Comparison of ENCODE assay signal across 20 cellular contexts in genomic region chr2:213010106-213010779, GRCh38.
DNase-seq lines count a peak whose midpoint lies in the region; ATAC-seq, FAIRE-seq and TF ChIP-seq lines count a peak whose summit lies in the region.
"Had no signal": no experiment of that assay in that cellular context is flagged by ENCODE, and none has a peak within 500 bp of the region (broad histone marks: within the 10 kb centered on the region; RNA-seq: fewer than 3 reads in every experiment).

No MANE protein-coding gene starts in this region.

- H3F3A ChIP-seq in GM23248 (ENCODE audit: insufficient read depth), result no peaks in the 10 kb centered on the region

- no peaks in the 10 kb centered on the region for H3K9me1 ChIP-seq in endothelial cell of umbilical vein (replicated peaks; ENCODE audit: control insufficient read depth, extremely low read depth, insufficient read depth, low read length)

- H3K27ac ChIP-seq in endothelial cell of umbilical vein (ENCODE audit: insufficient read depth, low read depth, low read length) (no peak overlapping the region), GM23248 (no peak overlapping the region)
- H3K27ac ChIP-seq: heart left ventricle, tibial artery had no signal

- no peak for TF ChIP-seq CTCF in endothelial cell of umbilical vein (IDR thresholded peaks at IDR 0.05; ENCODE audit: extremely low read depth in 1 of 2, insufficient read depth in 1 of 2, low read depth in 1 of 2, low read length in 2 of 2)

- no peak for TF ChIP-seq POLR2A in GM18505 (IDR thresholded peaks at IDR 0.05; ENCODE audit: borderline replicate concordance, extremely low read depth, insufficient read depth, insufficient read length)
- no peak for TF ChIP-seq POLR2A in endothelial cell of umbilical vein (IDR thresholded peaks at IDR 0.05; ENCODE audit: low read depth, low read length)

- H3K27me3 ChIP-seq in endothelial cell of umbilical vein (ENCODE audit: control insufficient read depth in 2 of 2, insufficient read depth in 2 of 2, low read length in 2 of 2) (no peaks in the 10 kb centered on the region), GM23248 (replicated peaks; ENCODE audit: insufficient read depth) (no peaks in the 10 kb centered on the region)
- H3K27me3 ChIP-seq: heart left ventricle, tibial artery had no signal

- no TSS peak for BruUV-seq in endothelial cell of umbilical vein (replicated peaks; lab: Mats Ljungman, UMichigan)

- H3K4me2 ChIP-seq in endothelial cell of umbilical vein (ENCODE audit: insufficient read depth, low read length) (no peak overlapping the region), GM23248 (ENCODE audit: unreplicated experiment) (no peak overlapping the region)

- H3K36me3 ChIP-seq in endothelial cell of umbilical vein (ENCODE audit: control insufficient read depth in 2 of 2, extremely low read depth in 1 of 2, insufficient read depth in 2 of 2, low read length in 2 of 2), result no peaks in the 10 kb centered on the region
- peaks cover 17% of the 10 kb centered on the region; the same call in 1 of the 2 replicates for H3K36me3 ChIP-seq in GM23248 (ENCODE audit: low read depth)

- intact Hi-C loops in endothelial cell of umbilical vein (cut with micrococcal nuclease), result no loop called here

- no peaks in the 10 kb centered on the region for H3K79me2 ChIP-seq in endothelial cell of umbilical vein (ENCODE audit: control insufficient read depth, insufficient read depth, low read length)
- no peaks in the 10 kb centered on the region for H3K79me2 ChIP-seq in GM23248 (ENCODE audit: insufficient read depth)

- no peak overlapping the region for H3K9ac ChIP-seq in endothelial cell of umbilical vein (replicated peaks; ENCODE audit: extremely low read depth, insufficient read depth, low read length)
- H3K9ac ChIP-seq in GM23248, result no peak overlapping the region

- peak; percentile 53 for ATAC-seq in GM18505 (IDR thresholded peaks at IDR 0.05; ENCODE audit: unreplicated experiment)
- ATAC-seq in GM18909 (IDR thresholded peaks at IDR 0.05; ENCODE audit: poor library complexity, unreplicated experiment), result peak; percentile 55
- peak; percentile 60 for ATAC-seq in HG02973 (IDR thresholded peaks at IDR 0.05; ENCODE audit: unreplicated experiment)
- ATAC-seq: heart left ventricle had no signal

- DNase-seq in endothelial cell of umbilical vein (ENCODE audit: low read depth, low spot score), result no peak
- no peak for DNase-seq in hippocampal formation (lab: John Stamatoyannopoulos, UW)
- no peak for DNase-seq in putamen (ENCODE audit: low spot score)
- no peak for DNase-seq in NOMO-1 (lab: John Stamatoyannopoulos, UW; ENCODE audit: unreplicated experiment in 2 of 2)
- no peak for DNase-seq in GM23248
- DNase-seq: activated CD8-positive, alpha-beta memory T cell treated with anti-CD3 and anti-CD28 coated beads for 24 hours; activated naive CD4-positive, alpha-beta T cell treated with Interleukin-2 at 50 U/mL for 16 hours; dermis blood vessel endothelial cell; heart left ventricle; kidney; NCI-H2081 treated with DMSO at 0.1 percent for 48 hours; NCI-H82; nucleus accumbens; RPMI8226; stimulated activated CD4-positive, alpha-beta T cell treated with anti-CD3 and anti-CD28 coated beads, Interleukin-4, amount 100 ng/mL, for 1 hour; tibial artery had no signal

- CTCF ChIA-PET in endothelial cell of umbilical vein (lab: Charles Lee), result interaction anchor here (0.7 kb wide), 1 partner anchor 233 kb away, joined by 3 read pairs; no protein-coding TSS in a partner anchor

- H2AFZ ChIP-seq in endothelial cell of umbilical vein (ENCODE audit: low read depth, low read length) (no peak overlapping the region), GM23248 (no peak overlapping the region)

- H3K9me3 ChIP-seq in endothelial cell of umbilical vein (replicated peaks; ENCODE audit: control insufficient read depth, insufficient read depth, low read length), result no peaks in the 10 kb centered on the region
- H3K9me3 ChIP-seq in GM23248 (ENCODE audit: low read depth), result no peaks in the 10 kb centered on the region
- H3K9me3 ChIP-seq: tibial artery had no signal

- no peak for FAIRE-seq in endothelial cell of umbilical vein (lab: Jason Lieb, UNC)
- FAIRE-seq: D721Med, kidney had no signal

- WGBS in GM23248 (ENCODE audit: low coverage in 1 of 2, low lambda C conversion rate in 2 of 2, missing lambda C conversion rate in 2 of 2), 2 experiments, result 97 to 100% methylated on average over 1 of the region's 1 CpG

- POLR2A ChIA-PET in endothelial cell of umbilical vein (lab: Charles Lee), result interaction anchor here (0.6 kb wide), 1 partner anchor 182 kb away, joined by 4 read pairs; no protein-coding TSS in a partner anchor

- dilution Hi-C loops in endothelial cell of umbilical vein (cut with MboI; ENCODE audit: extremely low pct_ligation_motif_present, low sequenced_read_pairs), result no loop called here

- no peak overlapping the region for H3K4me3 ChIP-seq in endothelial cell of umbilical vein (replicated peaks in 1 of 3; ENCODE audit: insufficient read depth in 1 of 3, low read depth in 1 of 3, low read length in 3 of 3)
- no peak overlapping the region for H3K4me3 ChIP-seq in GM23248
- H3K4me3 ChIP-seq: heart left ventricle, tibial artery had no signal

- no peaks in the 10 kb centered on the region for H4K20me1 ChIP-seq in endothelial cell of umbilical vein (replicated peaks; ENCODE audit: control insufficient read depth, extremely low read depth, insufficient read depth, low read length)
- no peaks in the 10 kb centered on the region for H4K20me1 ChIP-seq in GM23248 (ENCODE audit: insufficient read depth)

- in situ Hi-C loops in GM23248 (cut with MboI), result no loop called here

- H3K4me1 ChIP-seq in endothelial cell of umbilical vein (ENCODE audit: control insufficient read depth, extremely low read depth, insufficient read depth, low read length), result no peaks in the 10 kb centered on the region
- H3K4me1 ChIP-seq in GM23248 (ENCODE audit: insufficient read depth), result no peaks in the 10 kb centered on the region
- H3K4me1 ChIP-seq: heart left ventricle, tibial artery had no signal

- H3K9me2 ChIP-seq in GM23248 (ENCODE audit: insufficient read depth), result no peaks in the 10 kb centered on the region

TF ChIP-seq in endothelial cell of umbilical vein, 7 proteins besides CTCF, POLR2A, EP300 and RAD21:
- no peak for TF ChIP-seq FOS (IDR thresholded peaks at IDR 0.05; ENCODE audit: borderline replicate concordance, insufficient read depth, low read length)
- TF ChIP-seq JUN (IDR thresholded peaks at IDR 0.05; ENCODE audit: borderline replicate concordance, insufficient read depth, insufficient read length, low read depth), result peak; percentile 7
